ENCODE assay signal across 8 cellular contexts in the genomic region with DNA sequence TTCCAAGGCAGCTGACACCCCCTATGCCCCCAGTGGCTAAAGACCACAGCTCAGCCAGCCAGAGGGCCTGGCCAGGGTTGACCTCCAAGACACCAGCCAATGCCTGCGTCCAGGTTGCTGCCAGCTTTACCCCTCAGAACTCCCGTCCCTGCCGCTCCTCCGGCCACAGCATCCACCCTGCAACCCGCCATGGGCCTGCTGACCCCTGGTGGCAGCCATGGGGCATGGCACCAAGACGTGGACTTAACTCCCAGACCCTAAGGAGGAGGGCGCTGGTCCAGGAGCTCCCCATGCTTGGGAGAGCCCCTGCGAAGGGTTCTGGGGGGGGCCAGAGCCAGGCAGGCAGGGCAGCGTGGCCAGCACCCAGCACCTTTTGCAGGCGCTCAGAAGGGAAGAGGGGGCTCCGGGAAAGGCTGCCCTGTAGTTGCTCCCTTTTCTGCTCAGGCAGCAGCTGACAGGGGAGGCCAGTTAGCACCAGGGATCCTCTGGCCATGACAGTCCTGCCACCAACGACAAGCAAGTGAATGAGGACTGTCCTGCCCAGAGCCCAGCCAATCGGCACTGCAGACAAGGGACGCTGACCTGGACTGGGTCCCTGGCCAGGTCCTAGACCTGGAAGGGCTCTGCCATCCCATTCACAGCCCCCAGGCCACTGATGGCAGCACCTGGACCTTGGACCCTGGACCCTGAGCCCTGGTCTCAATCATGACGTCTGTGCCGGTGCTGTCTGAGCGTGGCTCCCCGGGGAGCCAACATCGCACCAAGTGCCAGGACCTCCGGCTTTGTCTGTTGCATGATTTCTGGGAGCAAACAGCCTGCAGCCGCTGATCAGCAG.
DNase-seq lines count a peak whose midpoint lies in the region; ATAC-seq and TF ChIP-seq lines count a peak whose summit lies in the region.

No MANE protein-coding gene starts in this region.

- TF ChIP-seq POLR2A in erythroblast (IDR thresholded peaks at IDR 0.05; ENCODE audit: low read length), result no peak

- H3K9me3 Mint-ChIP-seq in natural killer cell, result no peaks in the 10 kb centered on the region
- peaks cover 7% of the 10 kb centered on the region for H3K9me3 Mint-ChIP-seq in stimulated activated memory B cell treated with anti-CD40 and anti-IgM and Interleukin-4, amounts not matched to agents 10 μg/mL and 1 μg/mL and 100 μg/mL, for 72 hours

- no peaks in the 10 kb centered on the region for H3K36me3 Mint-ChIP-seq in natural killer cell
- no peaks in the 10 kb centered on the region for H3K36me3 Mint-ChIP-seq in stimulated activated memory B cell treated with anti-CD40 and anti-IgM and Interleukin-4, amounts not matched to agents 10 μg/mL and 1 μg/mL and 100 μg/mL, for 72 hours

- no peak overlapping the region for H3K27ac Mint-ChIP-seq in natural killer cell
- H3K27ac Mint-ChIP-seq in stimulated activated memory B cell treated with anti-CD40 and anti-IgM and Interleukin-4, amounts not matched to agents 10 μg/mL and 1 μg/mL and 100 μg/mL, for 72 hours, result no peak overlapping the region

- no peak overlapping the region for H3K4me3 Mint-ChIP-seq in natural killer cell
- no peak overlapping the region for H3K4me3 Mint-ChIP-seq in stimulated activated memory B cell treated with anti-CD40 and anti-IgM and Interleukin-4, amounts not matched to agents 10 μg/mL and 1 μg/mL and 100 μg/mL, for 72 hours

- peak; percentile 67 for TF ChIP-seq CTCF in natural killer cell (IDR thresholded peaks at IDR 0.05)

- peaks cover 0 to 13% of the 10 kb centered on the region in 2 donors for H3K27me3 Mint-ChIP-seq in natural killer cell (ENCODE audit: low read depth in 2 of 2)
- peaks cover 53% of the 10 kb centered on the region for H3K27me3 Mint-ChIP-seq in stimulated activated memory B cell treated with anti-CD40 and anti-IgM and Interleukin-4, amounts not matched to agents 10 μg/mL and 1 μg/mL and 100 μg/mL, for 72 hours

- no peaks in the 10 kb centered on the region for H3K4me1 Mint-ChIP-seq in natural killer cell
- H3K4me1 Mint-ChIP-seq in stimulated activated memory B cell treated with anti-CD40 and anti-IgM and Interleukin-4, amounts not matched to agents 10 μg/mL and 1 μg/mL and 100 μg/mL, for 72 hours, result no peaks in the 10 kb centered on the region

- ATAC-seq in HG03103 (IDR thresholded peaks at IDR 0.05; ENCODE audit: low read depth, unreplicated experiment) (peak; percentile 87), natural killer cell (peak; percentile 44 to 82 (median 46)), GM19328 (IDR thresholded peaks at IDR 0.05; ENCODE audit: unreplicated experiment) (no peak)
- ATAC-seq in stimulated activated memory B cell treated with anti-CD40 and anti-IgM and Interleukin-4, amounts not matched to agents 10 μg/mL and 1 μg/mL and 100 μg/mL, for 72 hours, result peak; percentile 42

- intact Hi-C loops in natural killer cell (cut with micrococcal nuclease), result no loop called here

- DNase-seq in ELR (ENCODE audit: low read depth) (peak; percentile 48), NOMO-1 (lab: John Stamatoyannopoulos, UW; ENCODE audit: unreplicated experiment in 2 of 2) (peak; percentile 31 to 49), erythroblast (lab: John Stamatoyannopoulos, UW) (peak; percentile 55 to 73), natural killer cell (no peak)
- peak; percentile 59 for DNase-seq in activated CD8-positive, alpha-beta memory T cell treated with anti-CD3 and anti-CD28 coated beads, Interleukin-2, amount 50 U/mL, for 4 hours
